Comparison of ENCODE assay signal across 13 cellular contexts in the genomic region with DNA sequence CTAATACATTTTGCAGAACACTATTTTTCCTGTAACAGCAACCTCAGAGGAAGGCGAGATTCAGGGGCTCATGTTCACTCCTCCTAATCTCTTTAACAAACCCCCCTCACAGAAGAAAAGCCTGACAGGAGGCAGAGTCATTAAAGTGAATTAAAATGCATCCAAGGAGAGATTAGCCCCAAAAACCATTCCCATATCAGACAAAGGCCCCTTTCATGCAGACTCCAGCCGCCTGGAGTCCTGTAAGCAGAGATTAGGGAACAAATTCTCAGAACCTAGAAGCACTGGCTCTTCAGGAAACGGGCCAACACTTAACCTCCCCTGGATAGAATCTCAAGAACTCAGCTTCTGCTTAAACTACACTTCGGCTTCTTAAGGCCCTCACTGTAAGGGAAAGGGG.
A peak's percentile ranks its signal among the peaks of the same experiment; 100 is the strongest.
DNase-seq lines count a peak whose midpoint lies in the region; ATAC-seq and TF ChIP-seq lines count a peak whose summit lies in the region.
"Had no signal": no experiment of that assay in that cellular context is flagged by ENCODE, and none has a peak within 500 bp of the region (broad histone marks: within the 10 kb centered on the region; RNA-seq: fewer than 3 reads in every experiment).

No MANE protein-coding gene starts in this region.

- no peak overlapping the region for H2BK120ac ChIP-seq in neuronal stem cell (ENCODE audit: low read depth, low read length)

- H2BK5ac ChIP-seq in neuronal stem cell (ENCODE audit: low read length), result no peak overlapping the region

- H4K8ac ChIP-seq in neuronal stem cell (ENCODE audit: low read depth, low read length), result no peak overlapping the region

- peak overlapping the region; percentile 14 for H2AFZ ChIP-seq in neuronal stem cell (ENCODE audit: low read length)

- no peak overlapping the region for H3K14ac ChIP-seq in neuronal stem cell (ENCODE audit: low read length)

- intact Hi-C loops in A673 (cut with micrococcal nuclease; ENCODE audit: unreplicated experiment), result no loop called here
- intact Hi-C loops in heart left ventricle (cut with DNase I), result no loop called here
- intact Hi-C loops in activated CD4-positive, alpha-beta T cell treated with anti-CD3 and anti-CD28 coated beads, Interleukin-2, amount 10 ng/mL, durations not matched to agents 24 days and 14 days (cut with micrococcal nuclease), result no loop called here

- H3K27ac ChIP-seq in A673 (ENCODE audit: low read depth, low read length, poor library complexity, severe bottlenecking) (no peak overlapping the region), SJCRH30 (peak overlapping the region; percentile 93), heart left ventricle (peak overlapping the region in 9 of 12 donors; percentile 2 to 77 (median 64)), neuronal stem cell (replicated peaks; ENCODE audit: low read length) (peak overlapping the region; percentile 57)

- no peak overlapping the region for H3K4ac ChIP-seq in neuronal stem cell (ENCODE audit: low read length)

- H3K23ac ChIP-seq in neuronal stem cell (ENCODE audit: low read depth, low read length, poor library complexity), result no peak overlapping the region

- no TSS peak for BruUV-seq in A673 (replicated peaks; lab: Mats Ljungman, UMichigan)

- TF ChIP-seq POLR2A in heart left ventricle (IDR thresholded peaks at IDR 0.05), result no peak

- H2BK15ac ChIP-seq in neuronal stem cell (ENCODE audit: low read length), result no peak overlapping the region

- no peaks in the 10 kb centered on the region for H3K27me3 Mint-ChIP-seq in activated CD4-positive, alpha-beta T cell treated with anti-CD3 and anti-CD28 coated beads, Interleukin-2, amount 10 ng/mL, durations not matched to agents 24 days and 14 days

- TF ChIP-seq CTCF in A673 (conservative IDR thresholded peaks at IDR 0.05; ENCODE audit: low read depth, low read length), result no peak
- TF ChIP-seq CTCF in heart left ventricle (IDR thresholded peaks at IDR 0.05), result no peak

- H3K4me1 Mint-ChIP-seq in activated CD4-positive, alpha-beta T cell treated with anti-CD3 and anti-CD28 coated beads, Interleukin-2, amount 10 ng/mL, durations not matched to agents 24 days and 14 days, result no peaks in the 10 kb centered on the region

- H4K91ac ChIP-seq in neuronal stem cell (ENCODE audit: low read depth, low read length, poor library complexity), result no peak overlapping the region

- CTCF ChIA-PET in A673 (lab: Charles Lee), result no interaction called here

- H2BK12ac ChIP-seq in neuronal stem cell (ENCODE audit: low read length), result no peak overlapping the region

- POLR2A ChIA-PET in A673 (lab: Charles Lee; ENCODE audit: low non-redundant PET), result no interaction called here

- H3K27me3 ChIP-seq in A673 (replicated peaks; ENCODE audit: insufficient read depth, low read depth, low read length, poor library complexity), result no peaks in the 10 kb centered on the region
- no peaks in the 10 kb centered on the region for H3K27me3 ChIP-seq in SJCRH30
- no peaks in the 10 kb centered on the region for H3K27me3 ChIP-seq in heart left ventricle
- H3K27me3 ChIP-seq in neuronal stem cell (ENCODE audit: control insufficient read depth in 3 of 3, insufficient read depth in 3 of 3, low read depth in 1 of 3, low read length in 3 of 3), result no peaks in the 10 kb centered on the region

- peak in 3 of 4 donors; percentile 37 to 59 (median 46) for ATAC-seq in heart left ventricle
- ATAC-seq in HG02970 (IDR thresholded peaks at IDR 0.05; ENCODE audit: low FRiP score, unreplicated experiment), result no peak
- ATAC-seq: activated CD4-positive, CD25-positive, alpha-beta regulatory T cell treated with anti-CD3 and anti-CD28 coated beads, Interleukin-2, amount 50 U/mL, for 24 hours had no signal

- H3K9me3 ChIP-seq in A673 (ENCODE audit: low read depth, low read length, poor library complexity, severe bottlenecking) (no peaks in the 10 kb centered on the region), SJCRH30 (replicated peaks) (no peaks in the 10 kb centered on the region), heart left ventricle (no peaks in the 10 kb centered on the region), neuronal stem cell (replicated peaks in 1 of 2; ENCODE audit: control insufficient read depth in 2 of 2, insufficient read depth in 1 of 2, low read depth in 1 of 2, low read length in 2 of 2) (no peaks in the 10 kb centered on the region)

- H3K18ac ChIP-seq in neuronal stem cell (ENCODE audit: low read length), result no peak overlapping the region

- H3K4me3 ChIP-seq in A673 (ENCODE audit: low read depth, low read length, poor library complexity, severe bottlenecking) (no peak overlapping the region), SJCRH30 (no peak overlapping the region), heart left ventricle (no peak overlapping the region), neuronal stem cell (ENCODE audit: low read length in 2 of 2) (no peak overlapping the region)

- H3K9me3 Mint-ChIP-seq in activated CD4-positive, alpha-beta T cell treated with anti-CD3 and anti-CD28 coated beads, Interleukin-2, amount 10 ng/mL, durations not matched to agents 24 days and 14 days, result no peaks in the 10 kb centered on the region

- no peak overlapping the region for H3K9ac ChIP-seq in neuronal stem cell (ENCODE audit: low read depth, low read length, poor library complexity)

- H3K79me1 ChIP-seq in neuronal stem cell (ENCODE audit: low read depth, low read length), result no peaks in the 10 kb centered on the region

- no peaks in the 10 kb centered on the region for H3K36me3 Mint-ChIP-seq in activated CD4-positive, alpha-beta T cell treated with anti-CD3 and anti-CD28 coated beads, Interleukin-2, amount 10 ng/mL, durations not matched to agents 24 days and 14 days (ENCODE audit: low read depth)

- no peak overlapping the region for H3K4me3 Mint-ChIP-seq in activated CD4-positive, alpha-beta T cell treated with anti-CD3 and anti-CD28 coated beads, Interleukin-2, amount 10 ng/mL, durations not matched to agents 24 days and 14 days

- no peak overlapping the region for H2AK5ac ChIP-seq in neuronal stem cell (ENCODE audit: low read depth, low read length)

- no peak overlapping the region for H3K27ac Mint-ChIP-seq in activated CD4-positive, alpha-beta T cell treated with anti-CD3 and anti-CD28 coated beads, Interleukin-2, amount 10 ng/mL, durations not matched to agents 24 days and 14 days

- peak overlapping the region; percentile 48 for H3K4me2 ChIP-seq in neuronal stem cell (ENCODE audit: insufficient read depth, low read length, poor library complexity, severe bottlenecking)

- no peaks in the 10 kb centered on the region for H3K4me1 ChIP-seq in A673 (ENCODE audit: insufficient read depth, low read length, poor library complexity, severe bottlenecking)
- H3K4me1 ChIP-seq in SJCRH30, result peaks cover 67% of the 10 kb centered on the region
- H3K4me1 ChIP-seq in heart left ventricle, result peaks cover 0 to 37% (median 14%) of the 10 kb centered on the region in 12 donors
- peaks cover 11 to 22% of the 10 kb centered on the region in 2 donors for H3K4me1 ChIP-seq in neuronal stem cell (ENCODE audit: control insufficient read depth in 2 of 2, insufficient read depth in 1 of 2, low read depth in 1 of 2, low read length in 2 of 2)

- WGBS in heart left ventricle, 4 donors, result 38 to 61% (median 52%) methylated on average over 4 of the region's 4 CpGs
- no CpG with 5 or more reads among the region's 4 CpGs for WGBS in neuronal stem cell (ENCODE audit: extremely low coverage in 2 of 2, insufficient read length in 2 of 2, insufficient replicate concordance in 1 of 2), 2 donors

- no peaks in the 10 kb centered on the region for H3K36me3 ChIP-seq in A673 (ENCODE audit: insufficient read depth, low read length, poor library complexity, severe bottlenecking)
- no peaks in the 10 kb centered on the region for H3K36me3 ChIP-seq in SJCRH30
- H3K36me3 ChIP-seq in heart left ventricle, result no peaks in the 10 kb centered on the region
- no peaks in the 10 kb centered on the region for H3K36me3 ChIP-seq in neuronal stem cell (replicated peaks in 1 of 2; ENCODE audit: control insufficient read depth in 2 of 2, insufficient read depth in 2 of 2, low read length in 2 of 2)

- DNase-seq in A673 (ENCODE audit: low spot score), result peak; percentile 37
- DNase-seq in SJCRH30, result peak; percentile 70 to 93
- DNase-seq in heart left ventricle, result peak in 2 of 5 donors; percentile 34 to 38
- peak; percentile 35 for DNase-seq in neuronal stem cell (ENCODE audit: low spot score)
- no peak for DNase-seq in activated CD4-positive, alpha-beta T cell treated with anti-CD3 and anti-CD28 coated beads, Interleukin-2, amount 10 ng/mL, durations not matched to agents 24 days and 14 days
- no peak for DNase-seq in AML-193 (lab: John Stamatoyannopoulos, UW)
- no peak for DNase-seq in NCI-H1417 (lab: John Stamatoyannopoulos, UW)
- DNase-seq: activated T-cell treated with anti-CD3 and anti-CD28 coated beads, Interleukin-2, amount 50 U/mL, for 48 hours; amniotic stem cell; dermis blood vessel endothelial cell; SW 1271 had no signal

Comparison
In these comparisons a context has a peak if more than half of its experiments do, and no peak if none do; other contexts are left out.
1. DNase-seq: peak in A673 (single experiment), SJCRH30 (2 of 2) and neuronal stem cell (single experiment); none in activated CD4-positive, alpha-beta T cell treated with anti-CD3 and anti-CD28 coated beads, Interleukin-2, amount 10 ng/mL, durations not matched to agents 24 days and 14 days (single experiment), AML-193 (0 of 2) and NCI-H1417 (0 of 3).